ENCODE assay signal across 1 cellular context in the genomic region with DNA sequence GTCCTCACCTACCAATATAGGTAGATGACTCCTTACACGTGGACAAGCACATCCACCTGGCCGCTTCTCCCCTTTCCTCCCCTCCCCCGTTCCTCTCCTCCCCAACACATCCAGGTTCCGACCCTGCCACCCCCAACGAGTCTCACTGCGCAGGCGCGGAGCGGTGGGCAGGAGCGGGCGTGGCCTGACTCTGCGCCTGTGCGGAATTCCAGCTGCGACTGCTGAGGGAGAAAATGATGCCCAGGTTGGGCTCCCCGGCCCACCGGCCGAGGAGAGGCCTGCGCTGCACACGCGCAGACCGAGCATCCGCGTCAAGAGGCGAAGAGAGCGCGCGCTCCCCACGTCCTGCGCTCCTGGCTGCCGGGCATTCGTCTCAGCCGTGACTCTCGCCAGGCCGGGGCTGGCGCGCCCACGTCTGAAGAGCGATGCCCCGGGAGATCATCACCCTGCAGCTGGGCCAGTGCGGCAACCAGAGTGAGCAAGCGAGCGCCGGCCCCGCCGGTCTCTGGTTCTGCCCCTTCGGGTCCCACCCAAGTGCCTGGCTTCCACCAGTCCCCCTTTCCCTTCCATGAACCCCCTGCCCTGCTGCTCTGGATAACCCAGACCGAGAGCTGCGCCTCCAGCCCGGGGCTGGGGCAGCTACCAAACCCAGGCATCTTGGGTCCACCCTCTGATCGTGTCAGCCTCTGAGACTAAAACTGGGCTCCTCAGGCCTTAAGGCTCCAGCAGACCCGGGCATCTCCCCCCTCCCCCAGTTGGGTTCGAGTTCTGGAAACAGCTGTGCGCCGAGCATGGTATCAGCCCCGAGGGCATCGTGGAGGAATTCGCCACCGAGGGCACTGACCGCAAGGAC.
TF ChIP-seq lines count a peak whose summit lies in the region.

TUBG2 (plus strand) TSS at position 206 of the 853 bp plus-strand sequence; CDS start at position 426, 220 bp downstream.

TF ChIP-seq in HepG2, 621 proteins besides CTCF, POLR2A, EP300 and RAD21 (continued from another document and continues in another):
- TF ChIP-seq CEBPZ (IDR thresholded peaks at IDR 0.05; ENCODE audit: low read length) (no peak), MEIS2 (CRISPR knock-in tag; IDR thresholded peaks at IDR 0.05) (peak; percentile 60; the same call in 1 of the 2 replicates), PREB (CRISPR knock-in tag; IDR thresholded peaks at IDR 0.05) (no peak; the same call in 1 of the 2 replicates), GFI1 (CRISPR knock-in tag; IDR thresholded peaks at IDR 0.05; ENCODE audit: borderline replicate concordance) (0 out of 2 replicates have a peak, but pooled peaks have one; percentile 0), CBX2 (IDR thresholded peaks at IDR 0.05; ENCODE audit: low read depth, low read length) (no peak), CBX2 (CRISPR knock-in tag; IDR thresholded peaks at IDR 0.05; ENCODE audit: low read depth) (no peak), NR2F1 (CRISPR knock-in tag; IDR thresholded peaks at IDR 0.05) (no peak; a peak in 1 of 4 replicates), ZNF180 (CRISPR knock-in tag; IDR thresholded peaks at IDR 0.05; ENCODE audit: borderline replicate concordance, low read depth) (no peak), EZH2 (conservative IDR thresholded peaks at IDR 0.05; ENCODE audit: low read depth, low read length) (no peak), TFDP1 (CRISPR knock-in tag; IDR thresholded peaks at IDR 0.05; ENCODE audit: borderline replicate concordance) (no peak; the same call in 1 of the 2 replicates), ZNF543 (CRISPR knock-in tag; IDR thresholded peaks at IDR 0.05) (no peak), ZBTB14 (CRISPR knock-in tag; IDR thresholded peaks at IDR 0.05) (peak; percentile 53; the same call in 1 of the 2 replicates), ISX (CRISPR knock-in tag; conservative IDR thresholded peaks at IDR 0.05) (no peak), ZBTB34 (CRISPR knock-in tag; IDR thresholded peaks at IDR 0.05) (no peak), TRIM24 (CRISPR knock-in tag; IDR thresholded peaks at IDR 0.05) (no peak), ZNF674 (CRISPR knock-in tag; IDR thresholded peaks at IDR 0.05; ENCODE audit: low read depth) (0 out of 2 replicates have a peak, but pooled peaks have one; percentile 36), MTA3 (CRISPR knock-in tag; IDR thresholded peaks at IDR 0.05) (no peak), ZBTB37 (CRISPR knock-in tag; IDR thresholded peaks at IDR 0.05) (no peak), PHF5A (CRISPR knock-in tag; IDR thresholded peaks at IDR 0.05; ENCODE audit: low read depth, unreplicated experiment) (no peak), KAT7 (CRISPR knock-in tag; IDR thresholded peaks at IDR 0.05; ENCODE audit: borderline replicate concordance) (no peak), SNAPC2 (CRISPR knock-in tag; IDR thresholded peaks at IDR 0.05) (no peak), ISL2 (CRISPR knock-in tag; IDR thresholded peaks at IDR 0.05) (no peak), JUN (CRISPR knock-in tag; IDR thresholded peaks at IDR 0.05) (no peak), PCBP1 (IDR thresholded peaks at IDR 0.05; ENCODE audit: borderline replicate concordance, low read depth, low read length) (peak; percentile 94), CREM (IDR thresholded peaks at IDR 0.05) (no peak; the same call in 1 of the 2 replicates), CREM (CRISPR knock-in tag; IDR thresholded peaks at IDR 0.05) (no peak), FOXA3 (CRISPR knock-in tag; IDR thresholded peaks at IDR 0.05) (peak; percentile 45; the same call in 1 of the 2 replicates), ZNF589 (CRISPR knock-in tag; conservative IDR thresholded peaks at IDR 0.05) (no peak)
- TF ChIP-seq, protein P1, sequence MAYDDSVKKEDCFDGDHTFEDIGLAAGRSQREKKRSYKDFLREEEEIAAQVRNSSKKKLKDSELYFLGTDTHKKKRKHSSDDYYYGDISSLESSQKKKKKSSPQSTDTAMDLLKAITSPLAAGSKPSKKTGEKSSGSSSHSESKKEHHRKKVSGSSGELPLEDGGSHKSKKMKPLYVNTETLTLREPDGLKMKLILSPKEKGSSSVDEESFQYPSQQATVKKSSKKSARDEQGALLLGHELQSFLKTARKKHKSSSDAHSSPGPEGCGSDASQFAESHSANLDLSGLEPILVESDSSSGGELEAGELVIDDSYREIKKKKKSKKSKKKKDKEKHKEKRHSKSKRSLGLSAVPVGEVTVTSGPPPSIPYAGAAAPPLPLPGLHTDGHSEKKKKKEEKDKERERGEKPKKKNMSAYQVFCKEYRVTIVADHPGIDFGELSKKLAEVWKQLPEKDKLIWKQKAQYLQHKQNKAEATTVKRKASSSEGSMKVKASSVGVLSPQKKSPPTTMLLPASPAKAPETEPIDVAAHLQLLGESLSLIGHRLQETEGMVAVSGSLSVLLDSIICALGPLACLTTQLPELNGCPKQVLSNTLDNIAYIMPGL (CRISPR knock-in tag; IDR thresholded peaks at IDR 0.05; ENCODE audit: borderline replicate concordance in 1 of 2, low read depth in 1 of 2): peak; percentile 54 to 76; a peak in 3 of 4 replicates
- TF ChIP-seq, protein P2, sequence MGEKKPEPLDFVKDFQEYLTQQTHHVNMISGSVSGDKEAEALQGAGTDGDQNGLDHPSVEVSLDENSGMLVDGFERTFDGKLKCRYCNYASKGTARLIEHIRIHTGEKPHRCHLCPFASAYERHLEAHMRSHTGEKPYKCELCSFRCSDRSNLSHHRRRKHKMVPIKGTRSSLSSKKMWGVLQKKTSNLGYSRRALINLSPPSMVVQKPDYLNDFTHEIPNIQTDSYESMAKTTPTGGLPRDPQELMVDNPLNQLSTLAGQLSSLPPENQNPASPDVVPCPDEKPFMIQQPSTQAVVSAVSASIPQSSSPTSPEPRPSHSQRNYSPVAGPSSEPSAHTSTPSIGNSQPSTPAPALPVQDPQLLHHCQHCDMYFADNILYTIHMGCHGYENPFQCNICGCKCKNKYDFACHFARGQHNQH (CRISPR knock-in tag; IDR thresholded peaks at IDR 0.05): no peak
- TF ChIP-seq, protein P3, sequence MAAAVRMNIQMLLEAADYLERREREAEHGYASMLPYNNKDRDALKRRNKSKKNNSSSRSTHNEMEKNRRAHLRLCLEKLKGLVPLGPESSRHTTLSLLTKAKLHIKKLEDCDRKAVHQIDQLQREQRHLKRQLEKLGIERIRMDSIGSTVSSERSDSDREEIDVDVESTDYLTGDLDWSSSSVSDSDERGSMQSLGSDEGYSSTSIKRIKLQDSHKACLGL (CRISPR knock-in tag; IDR thresholded peaks at IDR 0.05): peak; percentile 89
- TF ChIP-seq, protein P4, sequence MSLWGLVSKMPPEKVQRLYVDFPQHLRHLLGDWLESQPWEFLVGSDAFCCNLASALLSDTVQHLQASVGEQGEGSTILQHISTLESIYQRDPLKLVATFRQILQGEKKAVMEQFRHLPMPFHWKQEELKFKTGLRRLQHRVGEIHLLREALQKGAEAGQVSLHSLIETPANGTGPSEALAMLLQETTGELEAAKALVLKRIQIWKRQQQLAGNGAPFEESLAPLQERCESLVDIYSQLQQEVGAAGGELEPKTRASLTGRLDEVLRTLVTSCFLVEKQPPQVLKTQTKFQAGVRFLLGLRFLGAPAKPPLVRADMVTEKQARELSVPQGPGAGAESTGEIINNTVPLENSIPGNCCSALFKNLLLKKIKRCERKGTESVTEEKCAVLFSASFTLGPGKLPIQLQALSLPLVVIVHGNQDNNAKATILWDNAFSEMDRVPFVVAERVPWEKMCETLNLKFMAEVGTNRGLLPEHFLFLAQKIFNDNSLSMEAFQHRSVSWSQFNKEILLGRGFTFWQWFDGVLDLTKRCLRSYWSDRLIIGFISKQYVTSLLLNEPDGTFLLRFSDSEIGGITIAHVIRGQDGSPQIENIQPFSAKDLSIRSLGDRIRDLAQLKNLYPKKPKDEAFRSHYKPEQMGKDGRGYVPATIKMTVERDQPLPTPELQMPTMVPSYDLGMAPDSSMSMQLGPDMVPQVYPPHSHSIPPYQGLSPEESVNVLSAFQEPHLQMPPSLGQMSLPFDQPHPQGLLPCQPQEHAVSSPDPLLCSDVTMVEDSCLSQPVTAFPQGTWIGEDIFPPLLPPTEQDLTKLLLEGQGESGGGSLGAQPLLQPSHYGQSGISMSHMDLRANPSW (CRISPR knock-in tag; IDR thresholded peaks at IDR 0.05; ENCODE audit: borderline replicate concordance): no peak; the same call in 1 of the 2 replicates
- TF ChIP-seq, protein P5, sequence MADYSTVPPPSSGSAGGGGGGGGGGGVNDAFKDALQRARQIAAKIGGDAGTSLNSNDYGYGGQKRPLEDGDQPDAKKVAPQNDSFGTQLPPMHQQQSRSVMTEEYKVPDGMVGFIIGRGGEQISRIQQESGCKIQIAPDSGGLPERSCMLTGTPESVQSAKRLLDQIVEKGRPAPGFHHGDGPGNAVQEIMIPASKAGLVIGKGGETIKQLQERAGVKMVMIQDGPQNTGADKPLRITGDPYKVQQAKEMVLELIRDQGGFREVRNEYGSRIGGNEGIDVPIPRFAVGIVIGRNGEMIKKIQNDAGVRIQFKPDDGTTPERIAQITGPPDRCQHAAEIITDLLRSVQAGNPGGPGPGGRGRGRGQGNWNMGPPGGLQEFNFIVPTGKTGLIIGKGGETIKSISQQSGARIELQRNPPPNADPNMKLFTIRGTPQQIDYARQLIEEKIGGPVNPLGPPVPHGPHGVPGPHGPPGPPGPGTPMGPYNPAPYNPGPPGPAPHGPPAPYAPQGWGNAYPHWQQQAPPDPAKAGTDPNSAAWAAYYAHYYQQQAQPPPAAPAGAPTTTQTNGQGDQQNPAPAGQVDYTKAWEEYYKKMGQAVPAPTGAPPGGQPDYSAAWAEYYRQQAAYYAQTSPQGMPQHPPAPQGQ (CRISPR knock-in tag; IDR thresholded peaks at IDR 0.05; ENCODE audit: borderline replicate concordance): 0 out of 2 replicates have a peak, but pooled peaks have one; percentile 3
